Comparison of ENCODE assay signal across 9 cellular contexts in the genomic region with DNA sequence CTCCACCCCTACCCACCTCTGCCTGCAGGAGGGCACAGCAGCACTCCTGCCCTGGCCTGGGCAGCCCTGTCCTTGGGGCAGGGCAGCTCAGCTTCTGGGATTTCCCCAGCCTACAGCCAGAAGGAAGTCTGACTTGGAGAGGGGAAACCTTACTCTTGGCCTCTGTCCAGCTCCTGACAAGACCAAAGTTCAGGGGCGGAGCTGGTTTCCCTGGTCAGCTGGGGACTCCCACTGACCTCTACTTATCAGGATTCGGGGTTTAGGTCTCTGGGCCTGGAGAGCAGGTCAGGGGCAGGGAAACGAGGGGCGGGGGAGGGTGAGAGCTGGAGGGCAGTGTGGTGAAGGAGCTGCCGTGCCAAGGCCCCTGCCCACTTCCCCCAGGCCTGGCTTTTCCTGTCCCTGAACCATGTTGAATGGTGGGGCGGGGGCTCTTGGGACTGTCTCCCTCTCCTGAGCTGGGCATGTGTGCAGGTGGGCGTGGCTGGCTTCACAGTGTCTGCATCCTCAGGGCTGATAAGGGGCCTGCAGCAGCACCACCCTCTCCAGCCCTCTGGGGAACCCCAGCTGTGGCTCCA. TPM values are rescaled to one million over a fixed set of nuclear protein-coding genes. Genes with fewer than 3 reads are reported as not detected.
DNase-seq lines count a peak whose midpoint lies in the region; ATAC-seq, FAIRE-seq and TF ChIP-seq lines count a peak whose summit lies in the region.
"Had no signal": no experiment of that assay in that cellular context is flagged by ENCODE, and none has a peak within 500 bp of the region (broad histone marks: within the 10 kb centered on the region; RNA-seq: fewer than 3 reads in every experiment).

No MANE protein-coding gene starts in this region.

- H3K4me1 ChIP-seq in SJCRH30, result peaks cover 28% of the 10 kb centered on the region

- peak; percentile 74 for ATAC-seq in omental fat pad (ENCODE audit: low FRiP score)

- no peaks in the 10 kb centered on the region for H3K9me3 ChIP-seq in SJCRH30 (replicated peaks)

- peak; percentile 55 for DNase-seq in EL
- peak; percentile 39 to 43 for DNase-seq in SJCRH30
- DNase-seq in fibroblast of pulmonary artery (ENCODE audit: low read depth), result peak; percentile 74
- peak; percentile 32 for DNase-seq in omental fat pad (ENCODE audit: low spot score)
- DNase-seq in GM20000 (ENCODE audit: low spot score), result no peak
- DNase-seq in stimulated activated CD4-positive, alpha-beta T cell treated with anti-CD3 and anti-CD28 coated beads, Interleukin-2, amount 100 ng/mL, for 48 hours, result no peak
- DNase-seq in T-helper 9 cell, result no peak
- DNase-seq in GM19239 (ENCODE audit: insufficient read length, low spot score), result no peak

- FAIRE-seq in GM19239 (lab: Jason Lieb, UNC), result no peak

- H3K27me3 ChIP-seq in SJCRH30, result no peaks in the 10 kb centered on the region

- H3K36me3 ChIP-seq in SJCRH30, result no peaks in the 10 kb centered on the region

- H3K4me3 ChIP-seq in SJCRH30, result no peak overlapping the region
- H3K4me3 ChIP-seq in fibroblast of pulmonary artery (replicated peaks; ENCODE audit: low read depth, low read length), result no peak overlapping the region

- no peak overlapping the region for H3K27ac ChIP-seq in SJCRH30

- no peak for TF ChIP-seq CTCF in fibroblast of pulmonary artery (IDR thresholded peaks at IDR 0.05; ENCODE audit: low read length, missing control alignments)
- TF ChIP-seq CTCF in omental fat pad (IDR thresholded peaks at IDR 0.05), result no peak
- no peak for TF ChIP-seq CTCF in GM20000 (IDR thresholded peaks at IDR 0.05; ENCODE audit: extremely low read depth, missing control alignments)

RNA-seq across cellular contexts. Expression of gene ETV3, which starts 16.8 kb away (rescaled TPM):
- total RNA-seq in SJCRH30 (2014; rRNA removed; shearing (Covaris generic)), result 12.2 and 12.5 TPM in 2 replicates
- total RNA-seq in omental fat pad, result 10 to 100 TPM; 28.8 to 48.3 (median 32.5) TPM

RNA-seq across cellular contexts. Expression of gene ETV3L, which starts 55.4 kb away (rescaled TPM):
- 0.05 TPM in 1 of 2 replicates, not detected in the other for total RNA-seq in SJCRH30 (2014; rRNA removed; shearing (Covaris generic))
- not detected for total RNA-seq in omental fat pad
- total RNA-seq: kidney epithelial cell had no signal

Comparison
In these comparisons a context has a peak if more than half of its experiments do, and no peak if none do; other contexts are left out.
1. DNase-seq: peak in EL (single experiment), SJCRH30 (2 of 2), fibroblast of pulmonary artery (single experiment) and omental fat pad (single experiment); none in GM20000 (single experiment), stimulated activated CD4-positive, alpha-beta T cell treated with anti-CD3 and anti-CD28 coated beads, Interleukin-2, amount 100 ng/mL, for 48 hours (0 of 2), T-helper 9 cell (single experiment) and GM19239 (single experiment).